Comparison of ENCODE assay signal across 9 cellular contexts in genomic region chr2:72144746-72145657, GRCh38. TPM values are rescaled to one million over a fixed set of nuclear protein-coding genes. Genes with fewer than 3 reads are reported as not detected.
DNase-seq lines count a peak whose midpoint lies in the region; ATAC-seq and TF ChIP-seq lines count a peak whose summit lies in the region.
"Had no signal": no experiment of that assay in that cellular context is flagged by ENCODE, and none has a peak within 500 bp of the region (broad histone marks: within the 10 kb centered on the region; RNA-seq: fewer than 3 reads in every experiment).

No MANE protein-coding gene starts in this region.

- peaks cover 56% of the 10 kb centered on the region for H3K27me3 Mint-ChIP-seq in activated CD4-positive, alpha-beta T cell treated with anti-CD3 and anti-CD28 coated beads, Interleukin-2, amount 10 ng/mL, durations not matched to agents 24 days and 14 days
- peaks cover 64 to 90% of the 10 kb centered on the region in 2 donors for H3K27me3 Mint-ChIP-seq in effector memory CD8-positive, alpha-beta T cell

- intact Hi-C loops in activated CD4-positive, alpha-beta T cell treated with anti-CD3 and anti-CD28 coated beads, Interleukin-2, amount 10 ng/mL, durations not matched to agents 24 days and 14 days (cut with micrococcal nuclease) = loop anchor here (5.0 kb wide), 2 partner anchors 1238 to 1258 kb away; no protein-coding TSS in a partner anchor

- TF ChIP-seq CTCF in RWPE1 (conservative IDR thresholded peaks at IDR 0.05; ENCODE audit: low read depth) = no peak

- H3K9me3 Mint-ChIP-seq in activated CD4-positive, alpha-beta T cell treated with anti-CD3 and anti-CD28 coated beads, Interleukin-2, amount 10 ng/mL, durations not matched to agents 24 days and 14 days = peaks cover 6% of the 10 kb centered on the region
- no peaks in the 10 kb centered on the region for H3K9me3 Mint-ChIP-seq in effector memory CD8-positive, alpha-beta T cell

- no peaks in the 10 kb centered on the region for H3K9me3 ChIP-seq in muscle layer of duodenum (ENCODE audit: control insufficient read depth in 1 of 2, low read length in 2 of 2)

- H3K27ac Mint-ChIP-seq in activated CD4-positive, alpha-beta T cell treated with anti-CD3 and anti-CD28 coated beads, Interleukin-2, amount 10 ng/mL, durations not matched to agents 24 days and 14 days = peak overlapping the region; percentile 53
- H3K27ac Mint-ChIP-seq in effector memory CD8-positive, alpha-beta T cell = no peak overlapping the region

- H3K4me3 Mint-ChIP-seq in activated CD4-positive, alpha-beta T cell treated with anti-CD3 and anti-CD28 coated beads, Interleukin-2, amount 10 ng/mL, durations not matched to agents 24 days and 14 days = peak overlapping the region; percentile 35
- peak overlapping the region; percentile 71 to 78 for H3K4me3 Mint-ChIP-seq in effector memory CD8-positive, alpha-beta T cell

- no peaks in the 10 kb centered on the region for H3K36me3 ChIP-seq in muscle layer of duodenum (ENCODE audit: control insufficient read depth in 1 of 2, insufficient read depth in 2 of 2, low read length in 2 of 2)

- H3K4me1 ChIP-seq in muscle layer of duodenum (ENCODE audit: control insufficient read depth in 1 of 2, insufficient read depth in 2 of 2, low read length in 2 of 2) = peaks cover 0 to 67% of the 10 kb centered on the region in 2 donors

- peak overlapping the region; percentile 83 for H3K27ac ChIP-seq in RWPE1
- no peak overlapping the region for H3K27ac ChIP-seq in muscle layer of duodenum (ENCODE audit: low read length)

- H3K27me3 ChIP-seq in muscle layer of duodenum (ENCODE audit: low read depth, low read length) = peaks cover 16% of the 10 kb centered on the region

- CTCF ChIA-PET in RWPE1 (lab: Yijun Ruan, JAX) = interaction anchor here (0.6 kb wide), 1 partner anchor 327 kb away, joined by 3 read pairs; no protein-coding TSS in a partner anchor

- peak overlapping the region; percentile 52 to 75 for H3K4me3 ChIP-seq in muscle layer of duodenum (ENCODE audit: low read depth in 1 of 2, low read length in 2 of 2)

- peaks cover 6% of the 10 kb centered on the region for H3K36me3 Mint-ChIP-seq in activated CD4-positive, alpha-beta T cell treated with anti-CD3 and anti-CD28 coated beads, Interleukin-2, amount 10 ng/mL, durations not matched to agents 24 days and 14 days (ENCODE audit: low read depth)
- no peaks in the 10 kb centered on the region for H3K36me3 Mint-ChIP-seq in effector memory CD8-positive, alpha-beta T cell (ENCODE audit: insufficient read depth)

- POLR2A ChIA-PET in RWPE1 (lab: Yijun Ruan, JAX; ENCODE audit: low non-redundant PET) = no interaction called here

- peaks cover 18% of the 10 kb centered on the region for H3K4me1 Mint-ChIP-seq in activated CD4-positive, alpha-beta T cell treated with anti-CD3 and anti-CD28 coated beads, Interleukin-2, amount 10 ng/mL, durations not matched to agents 24 days and 14 days
- peaks cover 26% of the 10 kb centered on the region in 2 donors for H3K4me1 Mint-ChIP-seq in effector memory CD8-positive, alpha-beta T cell (ENCODE audit: low read depth in 2 of 2)

- ATAC-seq in effector memory CD8-positive, alpha-beta T cell (replicated peaks) = no peak

- DNase-seq in activated CD4-positive, alpha-beta T cell treated with anti-CD3 and anti-CD28 coated beads, Interleukin-2, amount 10 ng/mL, durations not matched to agents 24 days and 14 days = no peak
- DNase-seq in activated CD4-positive, alpha-beta T cell treated with anti-CD3 and anti-CD28 coated beads for 48 hours = no peak
- DNase-seq in RWPE1 (ENCODE audit: low spot score) = peak; percentile 93
- peak in 1 of 3 experiments; percentile 1 for DNase-seq in effector memory CD8-positive, alpha-beta T cell
- DNase-seq in SW 1271 (lab: John Stamatoyannopoulos, UW) = no peak
- DNase-seq in GM19240 (ENCODE audit: insufficient read length, low spot score) = no peak
- DNase-seq in NCI-H2107 (lab: John Stamatoyannopoulos, UW) = no peak

RNA-seq across cellular contexts. Expression of gene CYP26B1, which starts 2.7 kb away (rescaled TPM):
- not detected in 2 replicates for total RNA-seq in activated CD4-positive, alpha-beta T cell treated with anti-CD3 and anti-CD28 coated beads, Interleukin-2, amount 10 ng/mL, durations not matched to agents 24 days and 14 days
- total RNA-seq: activated CD8-positive, alpha-beta memory T cell treated with anti-CD3 and anti-CD28 coated beads for 36 hours had no signal
